9 cellular contexts compared by ENCODE assay signal in the genomic region with DNA sequence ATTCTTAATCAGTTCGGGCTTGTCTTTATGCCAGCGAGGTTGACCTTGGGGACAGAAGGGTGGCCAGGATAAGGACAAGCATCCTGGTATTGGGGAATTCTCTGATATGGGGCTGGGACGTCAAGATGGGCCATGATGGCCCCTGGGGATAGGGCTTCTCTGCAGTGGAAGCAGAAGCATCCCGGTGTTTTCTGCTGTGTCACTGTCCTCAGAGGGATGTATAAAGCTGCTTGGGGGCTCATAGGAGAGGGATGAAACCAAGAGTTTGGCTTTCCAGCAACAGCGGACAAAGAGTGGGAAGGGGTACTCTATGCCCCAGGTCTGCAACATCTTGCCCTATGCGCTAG. TPM values are rescaled to one million over a fixed set of nuclear protein-coding genes. Genes with fewer than 3 reads are reported as not detected.
A peak's percentile ranks its signal among the peaks of the same experiment; 100 is the strongest.
DNase-seq lines count a peak whose midpoint lies in the region; ATAC-seq and TF ChIP-seq lines count a peak whose summit lies in the region.
"Had no signal": no experiment of that assay in that cellular context is flagged by ENCODE, and none has a peak within 500 bp of the region (broad histone marks: within the 10 kb centered on the region; RNA-seq: fewer than 3 reads in every experiment).

No MANE protein-coding gene starts in this region.

- H3K79me2 ChIP-seq in KMS-11 (ENCODE audit: insufficient read depth, low read depth): no peaks in the 10 kb centered on the region
- peaks cover 34% of the 10 kb centered on the region for H3K79me2 ChIP-seq in neural progenitor cell (ENCODE audit: low read depth)

- peaks cover 5% of the 10 kb centered on the region for H3K27me3 ChIP-seq in CD4-positive, CD25-positive, alpha-beta regulatory T cell (ENCODE audit: control insufficient read depth, insufficient read depth, low read length)
- H3K27me3 ChIP-seq in KMS-11 (ENCODE audit: insufficient read depth, low read depth) (peaks cover 7% of the 10 kb centered on the region; the same call in 1 of the 2 replicates), neural progenitor cell (no peaks in the 10 kb centered on the region)

- no peak for TF ChIP-seq POLR2A in lower leg skin (IDR thresholded peaks at IDR 0.05)

- H3F3A ChIP-seq in neural progenitor cell (ENCODE audit: low read depth): peaks cover 26% of the 10 kb centered on the region

- peaks cover 35% of the 10 kb centered on the region for H3K4me1 ChIP-seq in CD4-positive, CD25-positive, alpha-beta regulatory T cell (ENCODE audit: control insufficient read depth, insufficient read depth, low read length, poor library complexity, severe bottlenecking)
- H3K4me1 ChIP-seq in KMS-11 (ENCODE audit: low read depth, poor library complexity, severe bottlenecking) (peaks cover 9% of the 10 kb centered on the region), neural progenitor cell (peaks cover 44% of the 10 kb centered on the region)

- peak overlapping the region; percentile 87; the same call in 1 of the 2 replicates for H2AFZ ChIP-seq in KMS-11 (ENCODE audit: low read depth)
- H2AFZ ChIP-seq in neural progenitor cell (replicated peaks): no peak overlapping the region

- H3K9me3 Mint-ChIP-seq in CD4-positive, CD25-positive, alpha-beta regulatory T cell: no peaks in the 10 kb centered on the region
- H3K9me3 Mint-ChIP-seq in neural progenitor cell: no peaks in the 10 kb centered on the region

- TF ChIP-seq CTCF in KMS-11 (conservative IDR thresholded peaks at IDR 0.05; ENCODE audit: low read depth, low read length): no peak
- TF ChIP-seq CTCF in coronary artery (IDR thresholded peaks at IDR 0.05): no peak
- TF ChIP-seq CTCF in neural progenitor cell (IDR thresholded peaks at IDR 0.05): no peak
- no peak for TF ChIP-seq CTCF in lower leg skin (IDR thresholded peaks at IDR 0.05)

- DNase-seq in CD4-positive, CD25-positive, alpha-beta regulatory T cell: no peak
- DNase-seq in coronary artery (ENCODE audit: low spot score) (no peak), neural progenitor cell (ENCODE audit: low spot score) (no peak), lower leg skin (ENCODE audit: low spot score in 2 of 2) (no peak), Kasumi-1 (lab: John Stamatoyannopoulos, UW) (no peak)
- DNase-seq: NCI-H1694 treated with DMSO at 0.1 percent for 48 hours had no signal

- no peaks in the 10 kb centered on the region for H4K20me1 ChIP-seq in KMS-11 (ENCODE audit: insufficient read depth)
- H4K20me1 ChIP-seq in neural progenitor cell (ENCODE audit: low read depth): peaks cover 19% of the 10 kb centered on the region

- peaks cover 13 to 41% (median 23%) of the 10 kb centered on the region in 4 donors for H3K4me1 Mint-ChIP-seq in CD4-positive, CD25-positive, alpha-beta regulatory T cell
- H3K4me1 Mint-ChIP-seq in neural progenitor cell: peaks cover 31% of the 10 kb centered on the region

- no peak overlapping the region for H3K27ac ChIP-seq in CD4-positive, CD25-positive, alpha-beta regulatory T cell (ENCODE audit: insufficient read depth, low read length, poor library complexity, severe bottlenecking)
- no peak overlapping the region for H3K27ac ChIP-seq in KMS-11
- peak overlapping the region in 1 of 2 donors; percentile 90 for H3K27ac ChIP-seq in coronary artery
- no peak overlapping the region for H3K27ac ChIP-seq in neural progenitor cell

- no peaks in the 10 kb centered on the region for H3K36me3 ChIP-seq in CD4-positive, CD25-positive, alpha-beta regulatory T cell (ENCODE audit: control insufficient read depth, insufficient read depth, low read length)
- H3K36me3 ChIP-seq in KMS-11 (ENCODE audit: insufficient read depth) (no peaks in the 10 kb centered on the region), neural progenitor cell (no peaks in the 10 kb centered on the region)

- intact Hi-C loops in lower leg skin (cut with DNase I; ENCODE audit: low total_unique reads): no loop called here

- 41 to 44% methylated on average over 6 of the region's 6 CpGs for WGBS in lower leg skin, 2 donors

- ATAC-seq in CD4-positive, CD25-positive, alpha-beta regulatory T cell (ENCODE audit: low read depth in 2 of 2): no peak
- ATAC-seq in GM21825 (IDR thresholded peaks at IDR 0.05; ENCODE audit: unreplicated experiment) (no peak), GM18520 (IDR thresholded peaks at IDR 0.05; ENCODE audit: unreplicated experiment) (no peak)

- peak overlapping the region in 3 of 4 donors; percentile 80 to 91 (median 88) for H3K4me3 Mint-ChIP-seq in CD4-positive, CD25-positive, alpha-beta regulatory T cell
- H3K4me3 Mint-ChIP-seq in neural progenitor cell: peak overlapping the region; percentile 84

- peak overlapping the region in 1 of 3 donors; percentile 42 for H3K27ac Mint-ChIP-seq in CD4-positive, CD25-positive, alpha-beta regulatory T cell
- H3K27ac Mint-ChIP-seq in neural progenitor cell: peak overlapping the region; percentile 15

- H3K9me3 ChIP-seq in CD4-positive, CD25-positive, alpha-beta regulatory T cell (ENCODE audit: control insufficient read depth in 2 of 2, low read length in 2 of 2): no peaks in the 10 kb centered on the region
- H3K9me3 ChIP-seq in neural progenitor cell (ENCODE audit: low read depth): no peaks in the 10 kb centered on the region

- peaks cover 4% of the 10 kb centered on the region for H3K27me3 Mint-ChIP-seq in CD4-positive, CD25-positive, alpha-beta regulatory T cell
- H3K27me3 Mint-ChIP-seq in neural progenitor cell (ENCODE audit: insufficient read depth, low read depth): peaks cover 8% of the 10 kb centered on the region

- no peaks in the 10 kb centered on the region for H3K36me3 Mint-ChIP-seq in CD4-positive, CD25-positive, alpha-beta regulatory T cell
- H3K36me3 Mint-ChIP-seq in neural progenitor cell: no peaks in the 10 kb centered on the region

- H3K9ac ChIP-seq in KMS-11: no peak overlapping the region
- H3K9ac ChIP-seq in neural progenitor cell: no peak overlapping the region

- no peak overlapping the region for H3K4me3 ChIP-seq in CD4-positive, CD25-positive, alpha-beta regulatory T cell (ENCODE audit: low read depth, low read length)
- H3K4me3 ChIP-seq in KMS-11 (IDR thresholded peaks at IDR 0.05; ENCODE audit: insufficient read depth, low read depth, low read length) (no peak overlapping the region), coronary artery (peak overlapping the region; percentile 85), neural progenitor cell (peak overlapping the region; percentile 94), lower leg skin (ENCODE audit: low read depth, poor library complexity, severe bottlenecking) (no peak overlapping the region)

- peak overlapping the region; percentile 61; the same call in 1 of the 2 replicates for H3K4me2 ChIP-seq in KMS-11
- peak overlapping the region; percentile 75 for H3K4me2 ChIP-seq in neural progenitor cell

RNA-seq across cellular contexts. Expression of gene ATP1B1, which starts 1.4 kb away (rescaled TPM):
- 25.0 TPM for total RNA-seq in CD4-positive, CD25-positive, alpha-beta regulatory T cell
- polyA plus RNA-seq in CD4-positive, CD25-positive, alpha-beta regulatory T cell: 10 to 100 TPM in 1 of 4 donors, 1 to 10 TPM in 3; 3.1 to 10.0 (median 6.0) TPM
- total RNA-seq in neural progenitor cell (ENCODE audit: low replicate concordance) (30.7 and 32.6 TPM in 2 replicates), lower leg skin (100 to 1,000 TPM in 2 of 4 donors, 10 to 100 TPM in 2; 35.3 to 213 (median 122) TPM)

Comparison
In these comparisons a context has a peak if more than half of its experiments do, and no peak if none do; other contexts are left out.
1. H3K4me3 ChIP-seq: peak in coronary artery (single experiment) and neural progenitor cell (single experiment); none in CD4-positive, CD25-positive, alpha-beta regulatory T cell (single experiment), KMS-11 (single experiment) and lower leg skin (single experiment).